ENCODE assay signal across 1 cellular context in genomic region chrX:49186125-49187027, GRCh38.
TF ChIP-seq lines count a peak whose summit lies in the region.

A gene with protein sequence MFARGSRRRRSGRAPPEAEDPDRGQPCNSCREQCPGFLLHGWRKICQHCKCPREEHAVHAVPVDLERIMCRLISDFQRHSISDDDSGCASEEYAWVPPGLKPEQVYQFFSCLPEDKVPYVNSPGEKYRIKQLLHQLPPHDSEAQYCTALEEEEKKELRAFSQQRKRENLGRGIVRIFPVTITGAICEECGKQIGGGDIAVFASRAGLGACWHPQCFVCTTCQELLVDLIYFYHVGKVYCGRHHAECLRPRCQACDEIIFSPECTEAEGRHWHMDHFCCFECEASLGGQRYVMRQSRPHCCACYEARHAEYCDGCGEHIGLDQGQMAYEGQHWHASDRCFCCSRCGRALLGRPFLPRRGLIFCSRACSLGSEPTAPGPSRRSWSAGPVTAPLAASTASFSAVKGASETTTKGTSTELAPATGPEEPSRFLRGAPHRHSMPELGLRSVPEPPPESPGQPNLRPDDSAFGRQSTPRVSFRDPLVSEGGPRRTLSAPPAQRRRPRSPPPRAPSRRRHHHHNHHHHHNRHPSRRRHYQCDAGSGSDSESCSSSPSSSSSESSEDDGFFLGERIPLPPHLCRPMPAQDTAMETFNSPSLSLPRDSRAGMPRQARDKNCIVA (minus strand): TSS chrX:49186373. CDS start chrX:49186297, 76 bp downstream.

TF ChIP-seq in HepG2, 621 proteins besides CTCF, POLR2A, EP300 and RAD21 (continued from another document and continues in another):
- no peak for TF ChIP-seq ZNF503 (CRISPR knock-in tag; IDR thresholded peaks at IDR 0.05)
- no peak for TF ChIP-seq ZKSCAN1 (IDR thresholded peaks at IDR 0.05; ENCODE audit: low read length)
- peak; percentile 88 for TF ChIP-seq ZBTB38 (CRISPR knock-in tag; IDR thresholded peaks at IDR 0.05)
- TF ChIP-seq, protein P1, sequence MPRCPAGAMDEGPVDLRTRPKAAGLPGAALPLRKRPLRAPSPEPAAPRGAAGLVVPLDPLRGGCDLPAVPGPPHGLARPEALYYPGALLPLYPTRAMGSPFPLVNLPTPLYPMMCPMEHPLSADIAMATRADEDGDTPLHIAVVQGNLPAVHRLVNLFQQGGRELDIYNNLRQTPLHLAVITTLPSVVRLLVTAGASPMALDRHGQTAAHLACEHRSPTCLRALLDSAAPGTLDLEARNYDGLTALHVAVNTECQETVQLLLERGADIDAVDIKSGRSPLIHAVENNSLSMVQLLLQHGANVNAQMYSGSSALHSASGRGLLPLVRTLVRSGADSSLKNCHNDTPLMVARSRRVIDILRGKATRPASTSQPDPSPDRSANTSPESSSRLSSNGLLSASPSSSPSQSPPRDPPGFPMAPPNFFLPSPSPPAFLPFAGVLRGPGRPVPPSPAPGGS (CRISPR knock-in tag; IDR thresholded peaks at IDR 0.05), result peak; percentile 40; the same call in 1 of the 2 replicates
- TF ChIP-seq HHEX (CRISPR knock-in tag; IDR thresholded peaks at IDR 0.05), result no peak
- TF ChIP-seq JDP2 (CRISPR knock-in tag; IDR thresholded peaks at IDR 0.05; ENCODE audit: borderline replicate concordance), result no peak
- no peak for TF ChIP-seq MEF2D (CRISPR knock-in tag; IDR thresholded peaks at IDR 0.05)
- no peak for TF ChIP-seq CREM (IDR thresholded peaks at IDR 0.05)
- TF ChIP-seq CREM (CRISPR knock-in tag; IDR thresholded peaks at IDR 0.05), result no peak
- TF ChIP-seq JUND (CRISPR knock-in tag; IDR thresholded peaks at IDR 0.05), result no peak
- TF ChIP-seq SMYD3 (CRISPR knock-in tag; IDR thresholded peaks at IDR 0.05), result no peak
- TF ChIP-seq SIN3A (IDR thresholded peaks at IDR 0.05; ENCODE audit: borderline replicate concordance, low read depth, low read length), result peak; percentile 25; the same call in 1 of the 2 replicates
- no peak for TF ChIP-seq GLI4 (CRISPR knock-in tag; IDR thresholded peaks at IDR 0.05; ENCODE audit: borderline replicate concordance)
- no peak for TF ChIP-seq ZNF75D (CRISPR knock-in tag; IDR thresholded peaks at IDR 0.05; ENCODE audit: borderline replicate concordance)
- TF ChIP-seq CHD4 (IDR thresholded peaks at IDR 0.05; ENCODE audit: borderline replicate concordance, low read length), result no peak
- no peak for TF ChIP-seq ZNF460 (CRISPR knock-in tag; IDR thresholded peaks at IDR 0.05; ENCODE audit: borderline replicate concordance)
- no peak for TF ChIP-seq ZNF33A (CRISPR knock-in tag; IDR thresholded peaks at IDR 0.05; ENCODE audit: borderline replicate concordance)
- TF ChIP-seq MBNL3 (CRISPR knock-in tag; conservative IDR thresholded peaks at IDR 0.05), result no peak
- no peak for TF ChIP-seq ZBTB20 (CRISPR knock-in tag; IDR thresholded peaks at IDR 0.05; ENCODE audit: borderline replicate concordance, low read depth)
- TF ChIP-seq ZC3H4 (CRISPR knock-in tag; IDR thresholded peaks at IDR 0.05; ENCODE audit: borderline replicate concordance), result no peak
- TF ChIP-seq ZNF841 (CRISPR knock-in tag; IDR thresholded peaks at IDR 0.05; ENCODE audit: borderline replicate concordance), result no peak
- no peak for TF ChIP-seq HNF4G (IDR thresholded peaks at IDR 0.05; ENCODE audit: borderline replicate concordance, low read depth, low read length)
- TF ChIP-seq HNF4G (CRISPR knock-in tag; IDR thresholded peaks at IDR 0.05; ENCODE audit: borderline replicate concordance, low read depth), result no peak
- TF ChIP-seq ZNF362 (CRISPR knock-in tag; IDR thresholded peaks at IDR 0.05; ENCODE audit: borderline replicate concordance), result no peak
- TF ChIP-seq RNF2 (conservative IDR thresholded peaks at IDR 0.05; ENCODE audit: low read depth), result no peak
- no peak for TF ChIP-seq ATRX (CRISPR knock-in tag; IDR thresholded peaks at IDR 0.05; ENCODE audit: borderline replicate concordance)
- TF ChIP-seq ZFP82 (CRISPR knock-in tag; IDR thresholded peaks at IDR 0.05; ENCODE audit: borderline replicate concordance), result no peak
- peak; percentile 40; the same call in 1 of the 2 replicates for TF ChIP-seq FOXA3 (CRISPR knock-in tag; IDR thresholded peaks at IDR 0.05)
- no peak for TF ChIP-seq SNRNP70 (IDR thresholded peaks at IDR 0.05; ENCODE audit: low read depth, low read length)
- 0 out of 2 replicates have a peak, but pooled peaks have one; percentile 26 for TF ChIP-seq ZNF563 (CRISPR knock-in tag; IDR thresholded peaks at IDR 0.05)
- no peak for TF ChIP-seq PTBP1 (IDR thresholded peaks at IDR 0.05; ENCODE audit: low read depth, low read length, poor library complexity, severe bottlenecking)
- TF ChIP-seq TP53 (CRISPR knock-in tag; conservative IDR thresholded peaks at IDR 0.05), result no peak
- no peak for TF ChIP-seq ZNF713 (CRISPR knock-in tag; IDR thresholded peaks at IDR 0.05)
- TF ChIP-seq PPARG (CRISPR knock-in tag; conservative IDR thresholded peaks at IDR 0.05), result no peak
- TF ChIP-seq, protein P2, sequence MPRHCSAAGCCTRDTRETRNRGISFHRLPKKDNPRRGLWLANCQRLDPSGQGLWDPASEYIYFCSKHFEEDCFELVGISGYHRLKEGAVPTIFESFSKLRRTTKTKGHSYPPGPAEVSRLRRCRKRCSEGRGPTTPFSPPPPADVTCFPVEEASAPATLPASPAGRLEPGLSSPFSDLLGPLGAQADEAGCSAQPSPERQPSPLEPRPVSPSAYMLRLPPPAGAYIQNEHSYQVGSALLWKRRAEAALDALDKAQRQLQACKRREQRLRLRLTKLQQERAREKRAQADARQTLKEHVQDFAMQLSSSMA (CRISPR knock-in tag; IDR thresholded peaks at IDR 0.05), result no peak
- no peak for TF ChIP-seq DMTF1 (CRISPR knock-in tag; IDR thresholded peaks at IDR 0.05)
- TF ChIP-seq, protein P3, sequence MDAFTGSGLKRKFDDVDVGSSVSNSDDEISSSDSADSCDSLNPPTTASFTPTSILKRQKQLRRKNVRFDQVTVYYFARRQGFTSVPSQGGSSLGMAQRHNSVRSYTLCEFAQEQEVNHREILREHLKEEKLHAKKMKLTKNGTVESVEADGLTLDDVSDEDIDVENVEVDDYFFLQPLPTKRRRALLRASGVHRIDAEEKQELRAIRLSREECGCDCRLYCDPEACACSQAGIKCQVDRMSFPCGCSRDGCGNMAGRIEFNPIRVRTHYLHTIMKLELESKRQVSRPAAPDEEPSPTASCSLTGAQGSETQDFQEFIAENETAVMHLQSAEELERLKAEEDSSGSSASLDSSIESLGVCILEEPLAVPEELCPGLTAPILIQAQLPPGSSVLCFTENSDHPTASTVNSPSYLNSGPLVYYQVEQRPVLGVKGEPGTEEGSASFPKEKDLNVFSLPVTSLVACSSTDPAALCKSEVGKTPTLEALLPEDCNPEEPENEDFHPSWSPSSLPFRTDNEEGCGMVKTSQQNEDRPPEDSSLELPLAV (CRISPR knock-in tag; conservative IDR thresholded peaks at IDR 0.05; ENCODE audit: low read depth), result no peak
- no peak for TF ChIP-seq NFE2L2 (IDR thresholded peaks at IDR 0.05; ENCODE audit: low read length)
- TF ChIP-seq RFX1 (IDR thresholded peaks at IDR 0.05), result no peak
- TF ChIP-seq NFYB (CRISPR knock-in tag; IDR thresholded peaks at IDR 0.05), result no peak
- TF ChIP-seq ZMAT5 (CRISPR knock-in tag; IDR thresholded peaks at IDR 0.05; ENCODE audit: borderline replicate concordance, low read depth), result no peak
- TF ChIP-seq GFI1 (CRISPR knock-in tag; IDR thresholded peaks at IDR 0.05; ENCODE audit: borderline replicate concordance), result peak; percentile 26; the same call in 1 of the 2 replicates
- TF ChIP-seq ATF7 (IDR thresholded peaks at IDR 0.05), result no peak
- no peak for TF ChIP-seq ATF7 (CRISPR knock-in tag; IDR thresholded peaks at IDR 0.05)
- no peak for TF ChIP-seq ZSCAN30 (CRISPR knock-in tag; IDR thresholded peaks at IDR 0.05)
- TF ChIP-seq, protein P4, sequence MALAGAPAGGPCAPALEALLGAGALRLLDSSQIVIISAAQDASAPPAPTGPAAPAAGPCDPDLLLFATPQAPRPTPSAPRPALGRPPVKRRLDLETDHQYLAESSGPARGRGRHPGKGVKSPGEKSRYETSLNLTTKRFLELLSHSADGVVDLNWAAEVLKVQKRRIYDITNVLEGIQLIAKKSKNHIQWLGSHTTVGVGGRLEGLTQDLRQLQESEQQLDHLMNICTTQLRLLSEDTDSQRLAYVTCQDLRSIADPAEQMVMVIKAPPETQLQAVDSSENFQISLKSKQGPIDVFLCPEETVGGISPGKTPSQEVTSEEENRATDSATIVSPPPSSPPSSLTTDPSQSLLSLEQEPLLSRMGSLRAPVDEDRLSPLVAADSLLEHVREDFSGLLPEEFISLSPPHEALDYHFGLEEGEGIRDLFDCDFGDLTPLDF (CRISPR knock-in tag; IDR thresholded peaks at IDR 0.05), result no peak
- TF ChIP-seq SRF (IDR thresholded peaks at IDR 0.05; ENCODE audit: low read depth, low read length), result no peak
- TF ChIP-seq POLR2AphosphoS5 (IDR thresholded peaks at IDR 0.05; ENCODE audit: low read depth, low read length), result peak; percentile 50
- TF ChIP-seq KAT2B (IDR thresholded peaks at IDR 0.05; ENCODE audit: borderline replicate concordance, low read depth, low read length), result no peak
- no peak for TF ChIP-seq NRL (CRISPR knock-in tag; IDR thresholded peaks at IDR 0.05; ENCODE audit: borderline replicate concordance)
- TF ChIP-seq NFATC3 (CRISPR knock-in tag; IDR thresholded peaks at IDR 0.05), result no peak
- TF ChIP-seq TARDBP (CRISPR knock-in tag; IDR thresholded peaks at IDR 0.05), result no peak
- TF ChIP-seq XRCC5 (optimal IDR thresholded peaks at IDR 0.05; ENCODE audit: low read length), result peak; percentile 77
- no peak for TF ChIP-seq NFAT5 (CRISPR knock-in tag; IDR thresholded peaks at IDR 0.05)
